In the genomic region with DNA sequence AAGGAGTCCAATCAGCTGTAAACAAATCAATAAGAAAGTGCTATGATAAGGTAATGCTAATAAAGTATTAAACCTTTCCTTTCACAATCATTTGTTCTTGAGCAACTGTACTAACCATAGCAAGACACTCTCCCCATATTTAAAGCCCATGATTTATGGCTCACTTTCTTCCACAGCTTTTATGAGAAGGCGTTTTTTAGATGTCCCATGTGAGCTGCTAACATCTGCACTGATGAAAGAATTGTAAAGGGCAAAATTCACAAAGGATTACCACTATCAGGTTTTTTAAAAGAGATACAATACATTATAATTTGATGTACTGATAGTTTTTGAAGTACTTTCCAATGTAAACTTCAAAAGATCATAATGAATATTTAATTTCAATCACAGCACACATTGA, we compare ENCODE assay signal across 14 cellular contexts.
DNase-seq lines count a peak whose midpoint lies in the region; FAIRE-seq and TF ChIP-seq lines count a peak whose summit lies in the region.
"Had no signal": no experiment of that assay in that cellular context is flagged by ENCODE, and none has a peak within 500 bp of the region (broad histone marks: within the 10 kb centered on the region; RNA-seq: fewer than 3 reads in every experiment).

No MANE protein-coding gene starts in this region.

- H3K9me3 Mint-ChIP-seq in mesothelial cell of epicardium (peaks cover 3% of the 10 kb centered on the region), immature natural killer cell (no peaks in the 10 kb centered on the region)
- no peaks in the 10 kb centered on the region for H3K9me3 Mint-ChIP-seq in activated CD4-positive, alpha-beta T cell treated with anti-CD3 and anti-CD28 coated beads, Interleukin-2, amount 10 ng/mL, durations not matched to agents 24 days and 14 days
- H3K9me3 Mint-ChIP-seq: CD4-positive, CD25-positive, alpha-beta regulatory T cell had no signal

- peak; percentile 45 for FAIRE-seq in endometrium (lab: Jason Lieb, UNC)
- FAIRE-seq: GM19239, H1 had no signal

- TF ChIP-seq CTCF in mesothelial cell of epicardium (IDR thresholded peaks at IDR 0.05; ENCODE audit: unreplicated experiment) = no peak

- H3K4me3 Mint-ChIP-seq in mesothelial cell of epicardium (no peak overlapping the region), immature natural killer cell (no peak overlapping the region)
- no peak overlapping the region for H3K4me3 Mint-ChIP-seq in activated CD4-positive, alpha-beta T cell treated with anti-CD3 and anti-CD28 coated beads, Interleukin-2, amount 10 ng/mL, durations not matched to agents 24 days and 14 days
- H3K4me3 Mint-ChIP-seq: CD4-positive, CD25-positive, alpha-beta regulatory T cell had no signal

- H3K4me1 Mint-ChIP-seq in mesothelial cell of epicardium (peaks cover 21% of the 10 kb centered on the region), immature natural killer cell (no peaks in the 10 kb centered on the region)
- no peaks in the 10 kb centered on the region for H3K4me1 Mint-ChIP-seq in activated CD4-positive, alpha-beta T cell treated with anti-CD3 and anti-CD28 coated beads, Interleukin-2, amount 10 ng/mL, durations not matched to agents 24 days and 14 days
- H3K4me1 Mint-ChIP-seq: CD4-positive, CD25-positive, alpha-beta regulatory T cell had no signal

- no peaks in the 10 kb centered on the region for H3K27me3 Mint-ChIP-seq in mesothelial cell of epicardium (ENCODE audit: low read depth)
- H3K27me3 Mint-ChIP-seq in activated CD4-positive, alpha-beta T cell treated with anti-CD3 and anti-CD28 coated beads, Interleukin-2, amount 10 ng/mL, durations not matched to agents 24 days and 14 days = peaks cover 10% of the 10 kb centered on the region
- peaks cover 0 to 6% (median 1%) of the 10 kb centered on the region in 3 donors for H3K27me3 Mint-ChIP-seq in immature natural killer cell (ENCODE audit: low read depth in 3 of 3)
- H3K27me3 Mint-ChIP-seq: CD4-positive, CD25-positive, alpha-beta regulatory T cell had no signal

- H3K27ac Mint-ChIP-seq in mesothelial cell of epicardium (peak overlapping the region; percentile 22), immature natural killer cell (no peak overlapping the region)
- no peak overlapping the region for H3K27ac Mint-ChIP-seq in activated CD4-positive, alpha-beta T cell treated with anti-CD3 and anti-CD28 coated beads, Interleukin-2, amount 10 ng/mL, durations not matched to agents 24 days and 14 days
- H3K27ac Mint-ChIP-seq: CD4-positive, CD25-positive, alpha-beta regulatory T cell had no signal

- intact Hi-C loops in activated CD4-positive, alpha-beta T cell treated with anti-CD3 and anti-CD28 coated beads, Interleukin-2, amount 10 ng/mL, durations not matched to agents 24 days and 14 days (cut with micrococcal nuclease) = no loop called here

- DNase-seq in NOMO-1 treated with DMSO at 0.1 percent for 48 hours (lab: John Stamatoyannopoulos, UW; ENCODE audit: unreplicated experiment) (peak; percentile 6), NOMO-1 (lab: John Stamatoyannopoulos, UW; ENCODE audit: unreplicated experiment in 2 of 2) (no peak), mesothelial cell of epicardium (ENCODE audit: low spot score in 2 of 2, unreplicated experiment in 2 of 2) (no peak), immature natural killer cell (no peak), iPS-NIHi11 (ENCODE audit: low spot score) (no peak), cortex of kidney (lab: John Stamatoyannopoulos, UW) (no peak)
- no peak for DNase-seq in activated CD4-positive, alpha-beta T cell treated with anti-CD3 and anti-CD28 coated beads, Interleukin-2, amount 10 ng/mL, durations not matched to agents 24 days and 14 days
- DNase-seq: 8988T; ACHN; CD4-positive, CD25-positive, alpha-beta regulatory T cell; GF-D8 had no signal

- no peaks in the 10 kb centered on the region for H3K36me3 Mint-ChIP-seq in mesothelial cell of epicardium
- no peaks in the 10 kb centered on the region for H3K36me3 Mint-ChIP-seq in activated CD4-positive, alpha-beta T cell treated with anti-CD3 and anti-CD28 coated beads, Interleukin-2, amount 10 ng/mL, durations not matched to agents 24 days and 14 days (ENCODE audit: low read depth)
- H3K36me3 Mint-ChIP-seq in immature natural killer cell = peaks cover 0 to 3% (median 0%) of the 10 kb centered on the region in 3 donors
- H3K36me3 Mint-ChIP-seq: CD4-positive, CD25-positive, alpha-beta regulatory T cell had no signal
